In genomic region chr1:27599605-27600499, GRCh38 we compare ENCODE assay signal across 10 cellular contexts. TPM values are rescaled to one million over a fixed set of nuclear protein-coding genes. Genes with fewer than 3 reads are reported as not detected.
DNase-seq lines count a peak whose midpoint lies in the region; ATAC-seq and TF ChIP-seq lines count a peak whose summit lies in the region.
"Had no signal": no experiment of that assay in that cellular context is flagged by ENCODE, and none has a peak within 500 bp of the region (broad histone marks: within the 10 kb centered on the region; RNA-seq: fewer than 3 reads in every experiment).

No MANE protein-coding gene starts in this region.

- H3K4me2 ChIP-seq in skeletal muscle satellite cell (ENCODE audit: low read length) = peak overlapping the region; percentile 99

- H3K36me3 ChIP-seq in esophagus squamous epithelium = peaks cover 0 to 22% (median 0%) of the 10 kb centered on the region in 3 donors
- peaks cover 4% of the 10 kb centered on the region for H3K36me3 ChIP-seq in skeletal muscle satellite cell (ENCODE audit: insufficient read depth, low read length)

- TF ChIP-seq CTCF in esophagus squamous epithelium (IDR thresholded peaks at IDR 0.05) = peak in 2 of 6 experiments; percentile 3 to 13

- H3K4me1 ChIP-seq in esophagus squamous epithelium (peaks cover 61 to 86% (median 77%) of the 10 kb centered on the region in 3 donors), skeletal muscle satellite cell (ENCODE audit: control insufficient read depth, insufficient read depth, low read length) (peaks cover 70% of the 10 kb centered on the region)

- peak overlapping the region; percentile 7 to 99 (median 88) for H3K27ac ChIP-seq in esophagus squamous epithelium

- intact Hi-C loops in esophagus squamous epithelium (cut with DNase I) = loop anchor here (5.0 to 10.0 kb wide), 3 partner anchors 43 to 195 kb away; no protein-coding TSS in a partner anchor

- WGBS in esophagus squamous epithelium, 2 donors = 28 to 37% methylated on average over 5 to 6 of the region's 9 CpGs

- H3K4me3 ChIP-seq in esophagus squamous epithelium (peak overlapping the region in 3 of 4 donors; percentile 17 to 98 (median 44)), skeletal muscle satellite cell (ENCODE audit: low read length) (peak overlapping the region; percentile 79)

- ATAC-seq in GM18511 (IDR thresholded peaks at IDR 0.05; ENCODE audit: unreplicated experiment) = no peak

- H3K9me3 ChIP-seq in esophagus squamous epithelium = no peaks in the 10 kb centered on the region
- no peaks in the 10 kb centered on the region for H3K9me3 ChIP-seq in skeletal muscle satellite cell (replicated peaks; ENCODE audit: low read length)

- H3K27me3 ChIP-seq in esophagus squamous epithelium (no peaks in the 10 kb centered on the region), skeletal muscle satellite cell (ENCODE audit: control insufficient read depth, insufficient read depth, low read length) (no peaks in the 10 kb centered on the region)

- no peak for TF ChIP-seq POLR2A in esophagus squamous epithelium (IDR thresholded peaks at IDR 0.05)

- H3K9ac ChIP-seq in skeletal muscle satellite cell (ENCODE audit: low read depth, low read length) = peak overlapping the region; percentile 50

- peak; percentile 27 for DNase-seq in DMS53 (lab: John Stamatoyannopoulos, UW)
- no peak for DNase-seq in DMS53 treated with DMSO at 0.1 percent for 48 hours (lab: John Stamatoyannopoulos, UW; ENCODE audit: unreplicated experiment)
- DNase-seq in NCI-H2171 treated with DMSO at 0.1 percent for 48 hours (lab: John Stamatoyannopoulos, UW) = peak; percentile 97
- DNase-seq in esophagus squamous epithelium (lab: John Stamatoyannopoulos, UW) = no peak
- DNase-seq in H4 (ENCODE audit: low spot score) = no peak
- no peak for DNase-seq in stimulated activated CD4-positive, alpha-beta T cell treated with anti-CD3 and anti-CD28 coated beads, Interleukin-15, amount 100 ng/mL, for 24 hours
- DNase-seq: effector CD8-positive, alpha-beta T cell had no signal

RNA-seq across cellular contexts. Expression of gene AHDC1, which starts 4.1 kb away (rescaled TPM):
- 100 to 1,000 TPM in 1 of 4 donors, 10 to 100 TPM in 3; 22.2 to 112 (median 30.6) TPM for total RNA-seq in esophagus squamous epithelium
- 11.6 and 11.9 TPM in 2 replicates for total RNA-seq in skeletal muscle satellite cell (2012; rRNA removed)
- 2.0 and 3.6 TPM in 2 replicates for total RNA-seq in H4 (2014; rRNA removed; shearing (Covaris generic))

RNA-seq across cellular contexts. Expression of gene FGR, which starts 35.1 kb away (rescaled TPM):
- total RNA-seq in esophagus squamous epithelium = 10 to 100 TPM in 2 of 4 donors, 1 to 10 TPM in 2; 1.2 to 12.4 (median 7.5) TPM
- not detected in 2 replicates for total RNA-seq in skeletal muscle satellite cell (2012; rRNA removed)
- not detected in 2 replicates for total RNA-seq in H4 (2014; rRNA removed; shearing (Covaris generic))
- total RNA-seq: osteocyte had no signal

Comparison
In these comparisons a context has a peak if more than half of its experiments do, and no peak if none do; other contexts are left out.
1. DNase-seq: peak in DMS53 (single experiment) and NCI-H2171 treated with DMSO at 0.1 percent for 48 hours (single experiment); none in DMS53 treated with DMSO at 0.1 percent for 48 hours (single experiment), esophagus squamous epithelium (single experiment), H4 (single experiment) and stimulated activated CD4-positive, alpha-beta T cell treated with anti-CD3 and anti-CD28 coated beads, Interleukin-15, amount 100 ng/mL, for 24 hours (single experiment).